ENCODE assay signal across 22 cellular contexts in genomic region chr3:13345284-13345683, GRCh38.
DNase-seq lines count a peak whose midpoint lies in the region; ATAC-seq and TF ChIP-seq lines count a peak whose summit lies in the region.
"Had no signal": no experiment of that assay in that cellular context is flagged by ENCODE, and none has a peak within 500 bp of the region (broad histone marks: within the 10 kb centered on the region; RNA-seq: fewer than 3 reads in every experiment).

No MANE protein-coding gene starts in this region.

- no peaks in the 10 kb centered on the region for H3K27me3 Mint-ChIP-seq in natural killer cell (ENCODE audit: low read depth in 2 of 2)
- H3K27me3 Mint-ChIP-seq in natural killer cell treated with Interleukin-12 subunit alpha and Interleukin-12 subunit beta and Interleukin-15 and Interleukin-18, amount 100 ng/mL, for 72 hours = no peaks in the 10 kb centered on the region
- no peaks in the 10 kb centered on the region for H3K27me3 Mint-ChIP-seq in naive thymus-derived CD4-positive, alpha-beta T cell
- H3K27me3 Mint-ChIP-seq: B cell had no signal

- H3K4me1 ChIP-seq in naive thymus-derived CD4-positive, alpha-beta T cell (ENCODE audit: control insufficient read depth in 2 of 2, insufficient read depth in 2 of 2, low read length in 2 of 2) = peaks cover 19 to 43% of the 10 kb centered on the region in 2 donors
- H3K4me1 ChIP-seq in PC-3 (ENCODE audit: insufficient read depth, low read length) (no peaks in the 10 kb centered on the region), testis (peaks cover 4% of the 10 kb centered on the region)

- no peak overlapping the region for H3K27ac Mint-ChIP-seq in natural killer cell
- no peak overlapping the region for H3K27ac Mint-ChIP-seq in natural killer cell treated with Interleukin-12 subunit alpha and Interleukin-12 subunit beta and Interleukin-15 and Interleukin-18, amount 100 ng/mL, for 72 hours
- H3K27ac Mint-ChIP-seq in naive thymus-derived CD4-positive, alpha-beta T cell = peak overlapping the region in 5 of 9 donors; percentile 36 to 87 (median 48)

- H3K79me2 ChIP-seq in PC-3 (ENCODE audit: low read length) = no peaks in the 10 kb centered on the region

- H3K27ac ChIP-seq in KOPT-K1 (ENCODE audit: low read depth, low read length, poor library complexity, severe bottlenecking) (peak overlapping the region; percentile 46), PC-3 (ENCODE audit: low read length) (no peak overlapping the region), testis (no peak overlapping the region)
- H3K27ac ChIP-seq in naive thymus-derived CD4-positive, alpha-beta T cell (ENCODE audit: low read depth, low read length) = peak overlapping the region; percentile 35
- H3K27ac ChIP-seq: SJCRH30 had no signal

- intact Hi-C loops in natural killer cell (cut with micrococcal nuclease) (no loop called here), PC-3 (cut with micrococcal nuclease) (no loop called here), testis (cut with DNase I; ENCODE audit: low total_unique reads) (no loop called here)
- intact Hi-C loops in naive thymus-derived CD4-positive, alpha-beta T cell (cut with micrococcal nuclease) = loop anchor here (5.0 to 10.0 kb wide), 5 partner anchors 253 to 1602 kb away; partner anchors contain the start of genes MKRN2 (in 1 of the 2), NR2C2 (in 1 of the 2) and WNT7A (in 1 of the 2)

- H3K27me3 ChIP-seq in naive thymus-derived CD4-positive, alpha-beta T cell (ENCODE audit: control insufficient read depth in 2 of 2, insufficient read depth in 2 of 2, low read length in 2 of 2) = no peaks in the 10 kb centered on the region
- H3K27me3 ChIP-seq in PC-3 (ENCODE audit: low read length) (no peaks in the 10 kb centered on the region), testis (no peaks in the 10 kb centered on the region)
- H3K27me3 ChIP-seq: SJCRH30 had no signal

- BruUV-seq in PC-3 (replicated peaks; lab: Mats Ljungman, UMichigan) = no TSS peak

- H2AFZ ChIP-seq in PC-3 (ENCODE audit: low read length) = no peak overlapping the region

- no peak for DNase-seq in natural killer cell
- DNase-seq in natural killer cell treated with Interleukin-12 subunit alpha and Interleukin-12 subunit beta and Interleukin-15 and Interleukin-18, amount 100 ng/mL, for 72 hours (ENCODE audit: low spot score) = no peak
- DNase-seq in naive thymus-derived CD4-positive, alpha-beta T cell = no peak
- DNase-seq in PC-3 = no peak
- no peak for DNase-seq in testis
- DNase-seq: DMS153, GOT3, HCEC 1CT, MV-4-11, NCI-H1105, NCI-H1436 treated with DMSO at 0.1 percent for 48 hours, NCI-H1930, NCI-H2107, NCI-H446, NCI-H524 treated with DMSO at 0.1 percent for 48 hours, NCI-H774, SJCRH30 had no signal

- peaks cover 45 to 65% of the 10 kb centered on the region in 2 donors for H3K4me1 Mint-ChIP-seq in natural killer cell
- H3K4me1 Mint-ChIP-seq in natural killer cell treated with Interleukin-12 subunit alpha and Interleukin-12 subunit beta and Interleukin-15 and Interleukin-18, amount 100 ng/mL, for 72 hours (ENCODE audit: low read depth in 2 of 2) = peaks cover 39 to 51% of the 10 kb centered on the region in 2 donors
- H3K4me1 Mint-ChIP-seq in naive thymus-derived CD4-positive, alpha-beta T cell = peaks cover 40 to 61% (median 52%) of the 10 kb centered on the region in 7 donors

- H3K9me3 ChIP-seq in KOPT-K1 (ENCODE audit: insufficient read depth, low read length, poor library complexity, severe bottlenecking) (no peaks in the 10 kb centered on the region), PC-3 (ENCODE audit: low read length) (no peaks in the 10 kb centered on the region), testis (no peaks in the 10 kb centered on the region)
- no peaks in the 10 kb centered on the region for H3K9me3 ChIP-seq in naive thymus-derived CD4-positive, alpha-beta T cell (ENCODE audit: control insufficient read depth in 2 of 3, low read length in 3 of 3)
- H3K9me3 ChIP-seq: SJCRH30 had no signal

- no peaks in the 10 kb centered on the region for H4K20me1 ChIP-seq in PC-3 (ENCODE audit: low read length)

- no peak for TF ChIP-seq CTCF in natural killer cell (IDR thresholded peaks at IDR 0.05)
- TF ChIP-seq CTCF in PC-3 (conservative IDR thresholded peaks at IDR 0.05; ENCODE audit: low read depth, low read length) = no peak
- no peak for TF ChIP-seq CTCF in testis (IDR thresholded peaks at IDR 0.05)

- no peaks in the 10 kb centered on the region for H3F3A ChIP-seq in PC-3 (ENCODE audit: low read length, unreplicated experiment)

- H3K36me3 ChIP-seq in KOPT-K1 (ENCODE audit: insufficient read depth, low read length) (peaks cover 99% of the 10 kb centered on the region), PC-3 (ENCODE audit: low read depth, low read length) (peaks cover 3% of the 10 kb centered on the region; the same call in 1 of the 2 replicates), testis (ENCODE audit: low read depth, missing control alignments) (no peaks in the 10 kb centered on the region)
- H3K36me3 ChIP-seq in naive thymus-derived CD4-positive, alpha-beta T cell (ENCODE audit: control insufficient read depth in 2 of 3, insufficient read depth in 3 of 3, low read length in 3 of 3) = peaks cover 4 to 53% (median 18%) of the 10 kb centered on the region in 3 experiments
- H3K36me3 ChIP-seq: SJCRH30 had no signal

- no peak overlapping the region for H3K9ac ChIP-seq in PC-3 (ENCODE audit: low read length)

- 89 to 92% methylated on average over 7 to 8 of the region's 8 CpGs for WGBS in testis, 2 donors

- H3K9me2 ChIP-seq in PC-3 (replicated peaks; ENCODE audit: low read length) = no peaks in the 10 kb centered on the region

- H3K36me3 Mint-ChIP-seq in natural killer cell = peaks cover 10% of the 10 kb centered on the region
- H3K36me3 Mint-ChIP-seq in natural killer cell treated with Interleukin-12 subunit alpha and Interleukin-12 subunit beta and Interleukin-15 and Interleukin-18, amount 100 ng/mL, for 72 hours = peaks cover 13% of the 10 kb centered on the region
- peaks cover 3 to 39% (median 31%) of the 10 kb centered on the region in 5 donors for H3K36me3 Mint-ChIP-seq in naive thymus-derived CD4-positive, alpha-beta T cell

- H3K4me2 ChIP-seq in PC-3 (ENCODE audit: low read length) = no peak overlapping the region

- H3K4me3 ChIP-seq in naive thymus-derived CD4-positive, alpha-beta T cell (ENCODE audit: low read length) = no peak overlapping the region
- no peak overlapping the region for H3K4me3 ChIP-seq in PC-3 (ENCODE audit: low read length)
- H3K4me3 ChIP-seq in testis = no peak overlapping the region
- H3K4me3 ChIP-seq: K562, SJCRH30 had no signal

- POLR2A ChIA-PET in naive thymus-derived CD4-positive, alpha-beta T cell (lab: Charles Lee) = interaction anchor here (1.8 to 11.6 kb wide), 3 partner anchors 71 to 106 kb away, joined by 10 to 125 read pairs (median 100); partner anchors contain the start of gene NUP210
- POLR2A ChIA-PET in PC-3 (lab: Charles Lee; ENCODE audit: unreplicated experiment) = no interaction called here

- H3K4me3 Mint-ChIP-seq in natural killer cell = peak overlapping the region; percentile 81
- no peak overlapping the region for H3K4me3 Mint-ChIP-seq in natural killer cell treated with Interleukin-12 subunit alpha and Interleukin-12 subunit beta and Interleukin-15 and Interleukin-18, amount 100 ng/mL, for 72 hours
- no peak overlapping the region for H3K4me3 Mint-ChIP-seq in naive thymus-derived CD4-positive, alpha-beta T cell
- H3K4me3 Mint-ChIP-seq: B cell had no signal

- CTCF ChIA-PET in naive thymus-derived CD4-positive, alpha-beta T cell (lab: Charles Lee) = interaction anchor here (0.7 to 11.7 kb wide), 5 partner anchors 25 to 135 kb away, joined by 3 to 147 read pairs (median 9); partner anchors contain the start of gene HDAC11
- CTCF ChIA-PET in PC-3 (lab: Charles Lee) = no interaction called here

- TF ChIP-seq POLR2A in testis (IDR thresholded peaks at IDR 0.05) = no peak

- no peaks in the 10 kb centered on the region for H3K9me3 Mint-ChIP-seq in natural killer cell
- H3K9me3 Mint-ChIP-seq in natural killer cell treated with Interleukin-12 subunit alpha and Interleukin-12 subunit beta and Interleukin-15 and Interleukin-18, amount 100 ng/mL, for 72 hours = no peaks in the 10 kb centered on the region
- peaks cover 0 to 2% (median 0%) of the 10 kb centered on the region in 11 donors for H3K9me3 Mint-ChIP-seq in naive thymus-derived CD4-positive, alpha-beta T cell

- ATAC-seq in natural killer cell = no peak
- no peak for ATAC-seq in natural killer cell treated with Interleukin-12 subunit alpha and Interleukin-12 subunit beta and Interleukin-15 and Interleukin-18, amount 100 ng/mL, for 72 hours
- ATAC-seq in naive thymus-derived CD4-positive, alpha-beta T cell = no peak
- ATAC-seq in PC-3 = no peak
- no peak for ATAC-seq in GM19455 (IDR thresholded peaks at IDR 0.05; ENCODE audit: unreplicated experiment)
- ATAC-seq: K562, SK-N-SH treated with all-trans-retinoic acid at 6 μM for 48 hours had no signal

Comparison
In these comparisons a context has a peak if more than half of its experiments do, and no peak if none do; other contexts are left out.
1. H3K27ac Mint-ChIP-seq: peak in naive thymus-derived CD4-positive, alpha-beta T cell (5 of 9); none in natural killer cell (0 of 2) and natural killer cell treated with Interleukin-12 subunit alpha and Interleukin-12 subunit beta and Interleukin-15 and Interleukin-18, amount 100 ng/mL, for 72 hours (0 of 2).
2. H3K27ac ChIP-seq: peak in KOPT-K1 (single experiment) and naive thymus-derived CD4-positive, alpha-beta T cell (single experiment); none in PC-3 (single experiment) and testis (0 of 2).
3. intact Hi-C loops: an anchor here in naive thymus-derived CD4-positive, alpha-beta T cell (5.0 to 10.0 kb wide); none called in natural killer cell, PC-3 and testis.